In the genomic region with DNA sequence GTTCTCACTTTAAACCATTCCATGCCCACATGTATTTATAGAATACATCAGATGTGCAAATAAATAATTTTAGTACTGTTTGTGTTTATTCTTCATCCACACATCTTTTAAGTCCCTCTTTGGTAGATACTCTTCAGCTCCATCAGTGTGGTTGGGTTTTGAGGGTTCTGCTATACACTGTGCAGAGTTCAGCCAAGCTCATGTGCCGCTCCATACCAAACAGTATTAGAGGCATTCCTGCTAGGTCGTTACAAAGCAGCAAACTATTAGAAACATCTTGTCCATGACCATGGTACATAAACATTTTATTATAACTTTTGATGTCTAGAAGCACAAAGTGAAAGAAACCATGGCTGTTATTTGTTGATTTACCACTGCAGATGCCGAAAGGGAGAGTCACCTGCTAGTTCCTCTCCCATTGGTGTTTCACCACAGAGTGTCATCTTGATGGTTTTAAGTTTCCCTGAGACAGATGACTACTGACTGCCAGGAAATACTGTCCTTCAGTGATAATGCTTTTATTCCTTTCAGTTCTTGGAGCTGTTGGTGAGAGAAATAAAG, we compare ENCODE assay signal across 2 cellular contexts.
TF ChIP-seq lines count a peak whose summit lies in the region.

No MANE protein-coding gene starts in this region.

TF ChIP-seq in GM23338, 12 proteins besides CTCF, POLR2A, EP300 and RAD21:
- TF ChIP-seq EZH2 (IDR thresholded peaks at IDR 0.05; ENCODE audit: low read depth, unreplicated experiment) (no peak), NANOG (IDR thresholded peaks at IDR 0.05; ENCODE audit: borderline replicate concordance) (no peak)
- TF ChIP-seq, protein P1, sequence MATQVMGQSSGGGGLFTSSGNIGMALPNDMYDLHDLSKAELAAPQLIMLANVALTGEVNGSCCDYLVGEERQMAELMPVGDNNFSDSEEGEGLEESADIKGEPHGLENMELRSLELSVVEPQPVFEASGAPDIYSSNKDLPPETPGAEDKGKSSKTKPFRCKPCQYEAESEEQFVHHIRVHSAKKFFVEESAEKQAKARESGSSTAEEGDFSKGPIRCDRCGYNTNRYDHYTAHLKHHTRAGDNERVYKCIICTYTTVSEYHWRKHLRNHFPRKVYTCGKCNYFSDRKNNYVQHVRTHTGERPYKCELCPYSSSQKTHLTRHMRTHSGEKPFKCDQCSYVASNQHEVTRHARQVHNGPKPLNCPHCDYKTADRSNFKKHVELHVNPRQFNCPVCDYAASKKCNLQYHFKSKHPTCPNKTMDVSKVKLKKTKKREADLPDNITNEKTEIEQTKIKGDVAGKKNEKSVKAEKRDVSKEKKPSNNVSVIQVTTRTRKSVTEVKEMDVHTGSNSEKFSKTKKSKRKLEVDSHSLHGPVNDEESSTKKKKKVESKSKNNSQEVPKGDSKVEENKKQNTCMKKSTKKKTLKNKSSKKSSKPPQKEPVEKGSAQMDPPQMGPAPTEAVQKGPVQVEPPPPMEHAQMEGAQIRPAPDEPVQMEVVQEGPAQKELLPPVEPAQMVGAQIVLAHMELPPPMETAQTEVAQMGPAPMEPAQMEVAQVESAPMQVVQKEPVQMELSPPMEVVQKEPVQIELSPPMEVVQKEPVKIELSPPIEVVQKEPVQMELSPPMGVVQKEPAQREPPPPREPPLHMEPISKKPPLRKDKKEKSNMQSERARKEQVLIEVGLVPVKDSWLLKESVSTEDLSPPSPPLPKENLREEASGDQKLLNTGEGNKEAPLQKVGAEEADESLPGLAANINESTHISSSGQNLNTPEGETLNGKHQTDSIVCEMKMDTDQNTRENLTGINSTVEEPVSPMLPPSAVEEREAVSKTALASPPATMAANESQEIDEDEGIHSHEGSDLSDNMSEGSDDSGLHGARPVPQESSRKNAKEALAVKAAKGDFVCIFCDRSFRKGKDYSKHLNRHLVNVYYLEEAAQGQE (IDR thresholded peaks at IDR 0.05; ENCODE audit: unreplicated experiment) = no peak
- TF ChIP-seq, protein P2, sequence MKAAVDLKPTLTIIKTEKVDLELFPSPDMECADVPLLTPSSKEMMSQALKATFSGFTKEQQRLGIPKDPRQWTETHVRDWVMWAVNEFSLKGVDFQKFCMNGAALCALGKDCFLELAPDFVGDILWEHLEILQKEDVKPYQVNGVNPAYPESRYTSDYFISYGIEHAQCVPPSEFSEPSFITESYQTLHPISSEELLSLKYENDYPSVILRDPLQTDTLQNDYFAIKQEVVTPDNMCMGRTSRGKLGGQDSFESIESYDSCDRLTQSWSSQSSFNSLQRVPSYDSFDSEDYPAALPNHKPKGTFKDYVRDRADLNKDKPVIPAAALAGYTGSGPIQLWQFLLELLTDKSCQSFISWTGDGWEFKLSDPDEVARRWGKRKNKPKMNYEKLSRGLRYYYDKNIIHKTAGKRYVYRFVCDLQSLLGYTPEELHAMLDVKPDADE (IDR thresholded peaks at IDR 0.05) = no peak

TF ChIP-seq in H1, 55 proteins besides CTCF, POLR2A, EP300 and RAD21:
- TF ChIP-seq TCF12 (IDR thresholded peaks at IDR 0.05; ENCODE audit: low read depth, low read length) (no peak), CHD2 (IDR thresholded peaks at IDR 0.05; ENCODE audit: low read length) (no peak), ZNF274 (IDR thresholded peaks at IDR 0.05; ENCODE audit: borderline replicate concordance, extremely low read depth, low read length) (no peak), SP2 (IDR thresholded peaks at IDR 0.05; ENCODE audit: low read length) (no peak), HDAC2 (IDR thresholded peaks at IDR 0.05; ENCODE audit: borderline replicate concordance in 1 of 2, low read depth in 2 of 2, low read length in 2 of 2) (no peak), USF2 (IDR thresholded peaks at IDR 0.05; ENCODE audit: low read length) (no peak), BRCA1 (IDR thresholded peaks at IDR 0.05; ENCODE audit: low read depth, low read length) (no peak), EZH2 (IDR thresholded peaks at IDR 0.05; ENCODE audit: low read depth, low read length, severe bottlenecking) (no peak), SAP30 (IDR thresholded peaks at IDR 0.05; ENCODE audit: insufficient read depth, insufficient replicate concordance, low read length) (no peak), HDAC6 (IDR thresholded peaks at IDR 0.05; ENCODE audit: low read depth, low read length) (no peak), CREB1 (IDR thresholded peaks at IDR 0.05) (no peak), CBX8 (IDR thresholded peaks at IDR 0.05; ENCODE audit: borderline replicate concordance, low read depth, low read length) (no peak), GTF2F1 (IDR thresholded peaks at IDR 0.05; ENCODE audit: borderline replicate concordance, low read depth, low read length) (no peak), MAX (IDR thresholded peaks at IDR 0.05) (no peak), KDM5A (IDR thresholded peaks at IDR 0.05; ENCODE audit: low read length) (no peak), PHF8 (conservative IDR thresholded peaks at IDR 0.05; ENCODE audit: low read depth, low read length) (no peak), SUZ12 (IDR thresholded peaks at IDR 0.05; ENCODE audit: low read length) (no peak)
TF ChIP-seq in H1: peak in this region for 0.
